Comparison of ENCODE assay signal across 11 cellular contexts in genomic region chr2:134290363-134290762, GRCh38. TPM values are rescaled to one million over a fixed set of nuclear protein-coding genes. Genes with fewer than 3 reads are reported as not detected.
DNase-seq lines count a peak whose midpoint lies in the region; ATAC-seq lines count a peak whose summit lies in the region.
"Had no signal": no experiment of that assay in that cellular context is flagged by ENCODE, and none has a peak within 500 bp of the region (broad histone marks: within the 10 kb centered on the region; RNA-seq: fewer than 3 reads in every experiment).

No MANE protein-coding gene starts in this region.

- intact Hi-C loops in cardiac septum (cut with DNase I): no loop called here

- H3K27me3 ChIP-seq in MG63: no peaks in the 10 kb centered on the region

- DNase-seq in HT1080 (ENCODE audit: low read depth) (peak; percentile 30), naive B cell (peak; percentile 28), cardiac septum (ENCODE audit: low spot score) (no peak), MG63 (no peak)
- DNase-seq in activated CD4-positive, alpha-beta T cell treated with anti-CD3 and anti-CD28 coated beads, Interleukin-2, amount 50 U/mL, for 4 hours: no peak
- no peak for DNase-seq in NK-92 treated with Interleukin-12 subunit alpha and Interleukin-12 subunit beta, amount 100 ng/mL, for 24 hours (lab: John Stamatoyannopoulos, UW)
- DNase-seq: KG1 had no signal

- H3K36me3 ChIP-seq in MG63: no peaks in the 10 kb centered on the region

- no peak overlapping the region for H3K27ac Mint-ChIP-seq in naive B cell
- H3K27ac Mint-ChIP-seq: activated T-helper 2 cell treated with anti-CD3 and anti-CD28 coated beads, Interferon-gamma antibody, Interleukin-2, Interleukin-4, amounts not matched to agents 10 μg/mL and 5 μg/mL and 100 μg/mL, durations not matched to agents 14 hours and 24 hours and 36 hours; mesothelial cell of epicardium had no signal

- no peaks in the 10 kb centered on the region for H3K9me3 ChIP-seq in MG63

- peak; percentile 48 for ATAC-seq in GM18519 (IDR thresholded peaks at IDR 0.05; ENCODE audit: low FRiP score, unreplicated experiment)
- peak; percentile 52 for ATAC-seq in GM21529 (IDR thresholded peaks at IDR 0.05; ENCODE audit: unreplicated experiment)
- ATAC-seq in naive B cell (ENCODE audit: low read depth in 2 of 2): peak; percentile 14 to 21

- no peaks in the 10 kb centered on the region for H3K9me3 Mint-ChIP-seq in naive B cell
- H3K9me3 Mint-ChIP-seq: activated T-helper 2 cell treated with anti-CD3 and anti-CD28 coated beads, Interferon-gamma antibody, Interleukin-2, Interleukin-4, amounts not matched to agents 10 μg/mL and 5 μg/mL and 100 μg/mL, durations not matched to agents 14 hours and 24 hours and 36 hours; mesothelial cell of epicardium had no signal

- H3K4me3 ChIP-seq in MG63: no peak overlapping the region

- H3K4me3 Mint-ChIP-seq in naive B cell: no peak overlapping the region
- H3K4me3 Mint-ChIP-seq: mesothelial cell of epicardium had no signal

- H3K4me1 Mint-ChIP-seq in naive B cell: peaks cover 0 to 36% (median 30%) of the 10 kb centered on the region in 3 donors
- H3K4me1 Mint-ChIP-seq: mesothelial cell of epicardium had no signal

- H3K36me3 Mint-ChIP-seq in naive B cell: peaks cover 0 to 10% of the 10 kb centered on the region in 2 donors
- H3K36me3 Mint-ChIP-seq: mesothelial cell of epicardium had no signal

- H3K27me3 Mint-ChIP-seq in naive B cell: no peaks in the 10 kb centered on the region

RNA-seq across cellular contexts. Expression of gene MGAT5, which starts 36.5 kb away (rescaled TPM):
- 31.5 and 37.5 TPM in 2 replicates for total RNA-seq in HT1080 (2014; rRNA removed; shearing (Covaris generic))
- 31.5 and 43.5 TPM in 2 replicates for polyA plus RNA-seq in HT1080 (2015; cell fraction: cytosol; rRNA removed)
- 43.2 and 43.4 TPM in 2 replicates for polyA plus RNA-seq in HT1080 (2015; cell fraction: nucleus; rRNA removed)
- polyA plus RNA-seq in naive B cell (ENCODE audit: low read depth in 6 of 6): 10 to 100 TPM in 5 of 6 donors, 1 to 10 TPM in 1; 9.7 to 41.3 (median 29.6) TPM
- total RNA-seq in cardiac septum: 75.3 TPM
- 7.8 and 11.5 TPM in 2 replicates for total RNA-seq in MG63 (2014; rRNA removed; shearing (Covaris generic); ENCODE audit: low replicate concordance)

Comparison
In these comparisons a context has a peak if more than half of its experiments do, and no peak if none do; other contexts are left out.
1. DNase-seq: peak in HT1080 (single experiment) and naive B cell (single experiment); none in cardiac septum (single experiment), MG63 (single experiment), activated CD4-positive, alpha-beta T cell treated with anti-CD3 and anti-CD28 coated beads, Interleukin-2, amount 50 U/mL, for 4 hours (0 of 2) and NK-92 treated with Interleukin-12 subunit alpha and Interleukin-12 subunit beta, amount 100 ng/mL, for 24 hours (single experiment).
2. Peak in every context shown above with its lines, with median percentiles within 50 percentile points of each other: ATAC-seq.